In the genomic region with DNA sequence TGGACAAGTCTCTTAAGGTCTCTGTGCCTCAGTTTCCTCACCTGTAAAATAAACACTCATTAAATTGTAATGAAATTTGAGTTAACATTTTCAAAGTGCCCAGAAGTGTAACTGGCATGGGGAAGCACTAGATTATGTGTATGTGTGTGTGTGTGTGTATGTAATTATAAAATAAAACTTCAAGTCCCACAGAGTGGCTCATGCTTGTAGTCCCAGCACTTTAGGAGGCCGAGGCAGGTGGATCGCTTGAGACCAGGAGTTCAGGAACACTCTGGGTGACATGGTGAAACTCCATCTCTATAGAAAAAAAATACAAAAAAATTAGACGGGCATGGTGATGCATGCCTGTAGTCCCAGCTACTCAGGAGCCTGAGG, we compare ENCODE assay signal across 3 cellular contexts.
"Had no signal": no experiment of that assay in that cellular context is flagged by ENCODE, and none has a peak within 500 bp of the region (broad histone marks: within the 10 kb centered on the region; RNA-seq: fewer than 3 reads in every experiment).

No MANE protein-coding gene starts in this region.

- ATAC-seq: GM12878 had no signal

- DNase-seq: GDM1, GF-D8 had no signal
